ENCODE assay signal across 8 cellular contexts in the genomic region with DNA sequence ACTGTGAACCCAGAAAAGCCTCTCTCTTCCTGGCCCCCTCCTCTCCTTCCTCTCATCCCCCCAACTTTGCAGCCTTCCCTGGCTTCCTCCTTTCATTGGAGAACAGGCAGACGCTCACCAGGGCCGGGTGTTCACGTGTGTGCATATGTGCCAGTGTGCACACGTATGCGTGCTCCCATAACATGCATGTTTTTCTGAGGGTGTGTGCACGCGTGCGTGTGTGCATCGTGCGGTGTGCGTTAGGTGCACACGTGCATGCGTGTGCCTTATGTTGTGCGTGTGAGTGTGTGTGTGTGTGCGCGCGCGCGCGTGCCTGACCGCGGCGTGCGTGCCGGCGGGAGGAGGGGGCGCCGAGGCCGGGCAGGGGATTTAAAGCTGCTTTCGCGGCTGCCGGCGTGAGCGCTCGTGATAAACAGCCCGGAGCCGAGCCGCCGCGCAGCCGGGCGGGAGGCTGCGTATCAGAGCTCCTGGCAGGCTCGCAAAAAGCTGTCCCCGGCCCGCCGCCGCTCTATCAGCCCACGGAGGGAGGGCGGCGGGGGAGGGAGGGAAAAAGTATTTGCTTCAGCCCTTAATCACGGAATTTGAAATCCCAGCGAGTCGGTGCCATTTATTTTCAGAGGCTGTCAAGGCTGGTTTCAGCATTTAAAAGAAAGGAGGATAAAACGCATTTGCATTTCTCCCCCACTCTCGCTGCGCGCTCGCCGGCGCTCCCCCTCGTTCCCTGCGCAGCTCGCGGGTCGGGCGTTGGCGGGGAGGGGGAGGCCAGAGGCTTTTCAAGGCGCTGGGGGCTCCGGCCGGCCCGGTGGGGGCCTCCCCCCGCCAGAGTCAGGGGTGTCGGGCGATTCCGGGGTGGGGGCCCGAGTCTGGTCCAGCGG.
A peak's percentile ranks its signal among the peaks of the same experiment; 100 is the strongest.
DNase-seq lines count a peak whose midpoint lies in the region; ATAC-seq and TF ChIP-seq lines count a peak whose summit lies in the region.

No MANE protein-coding gene starts in this region.

- POLR2A ChIA-PET in activated CD4-positive, alpha-beta T cell treated with anti-CD3 and anti-CD28 coated beads, Interleukin-2, amount 10 ng/mL, durations not matched to agents 7 days and 5 days (lab: Charles Lee), result no interaction called here

- H3K9me3 ChIP-seq in endodermal cell (ENCODE audit: control insufficient read depth, low read length), result no peaks in the 10 kb centered on the region
- H3K9me3 ChIP-seq in thoracic aorta, result no peaks in the 10 kb centered on the region

- no peaks in the 10 kb centered on the region for H3K4me1 ChIP-seq in endodermal cell (ENCODE audit: control insufficient read depth, insufficient read depth, low read length)
- peaks cover 8 to 31% of the 10 kb centered on the region in 2 donors for H3K4me1 ChIP-seq in thoracic aorta (ENCODE audit: control insufficient read depth in 1 of 2, low read depth in 2 of 2)

- H3K36me3 ChIP-seq in endodermal cell (ENCODE audit: control insufficient read depth, insufficient read depth, low read length) (no peaks in the 10 kb centered on the region), thoracic aorta (no peaks in the 10 kb centered on the region)

- peak; percentile 43 for DNase-seq in AG10803 (ENCODE audit: low read depth)
- peak; percentile 66 for DNase-seq in HuH-7 (ENCODE audit: low spot score)
- peak; percentile 25 for DNase-seq in activated CD4-positive, alpha-beta T cell treated with anti-CD3 and anti-CD28 coated beads, Interleukin-2, amount 10 ng/mL, durations not matched to agents 7 days and 5 days
- DNase-seq in endodermal cell, result peak; percentile 74
- DNase-seq in middle frontal gyrus (ENCODE audit: extremely low spot score, low spot score), result peak; percentile 55
- no peak for DNase-seq in thoracic aorta (ENCODE audit: low spot score)

- H3K4me3 ChIP-seq in AG10803 (ENCODE audit: low read length) (peak overlapping the region; percentile 61), endodermal cell (ENCODE audit: low read length) (peak overlapping the region; percentile 77), thoracic aorta (peak overlapping the region; percentile 85)

- H3K9me3 Mint-ChIP-seq in activated CD4-positive, alpha-beta T cell treated with anti-CD3 and anti-CD28 coated beads, Interleukin-2, amount 10 ng/mL, durations not matched to agents 7 days and 5 days, result peaks cover 3% of the 10 kb centered on the region
- H3K9me3 Mint-ChIP-seq in endodermal cell, result peaks cover 4% of the 10 kb centered on the region

- TF ChIP-seq CTCF in AG10803 (conservative IDR thresholded peaks at IDR 0.05; ENCODE audit: low read length) (no peak), endodermal cell (conservative IDR thresholded peaks at IDR 0.05) (no peak), thoracic aorta (IDR thresholded peaks at IDR 0.05) (no peak)

- H3K27me3 ChIP-seq in endodermal cell (ENCODE audit: control insufficient read depth, insufficient read depth, low read length, poor library complexity, severe bottlenecking) (peaks cover 34% of the 10 kb centered on the region), thoracic aorta (replicated peaks; ENCODE audit: insufficient read depth) (no peaks in the 10 kb centered on the region)

- peak overlapping the region; percentile 71 for H3K27ac ChIP-seq in endodermal cell (ENCODE audit: low read depth, low read length)
- peak overlapping the region; percentile 61 to 73 for H3K27ac ChIP-seq in thoracic aorta

- 4 to 8% methylated on average over 40 to 78 of the region's 78 CpGs for WGBS in endodermal cell (ENCODE audit: insufficient coverage in 1 of 2, insufficient read length in 1 of 2), 2 experiments

- H3K4me1 Mint-ChIP-seq in activated CD4-positive, alpha-beta T cell treated with anti-CD3 and anti-CD28 coated beads, Interleukin-2, amount 10 ng/mL, durations not matched to agents 7 days and 5 days, result peaks cover 29% of the 10 kb centered on the region
- peaks cover 30% of the 10 kb centered on the region for H3K4me1 Mint-ChIP-seq in endodermal cell

- no peak for ATAC-seq in thoracic aorta (ENCODE audit: insufficient number of reproducible peaks, low FRiP score, low read depth)
- ATAC-seq in GM18858 (IDR thresholded peaks at IDR 0.05; ENCODE audit: unreplicated experiment), result no peak
- no peak for ATAC-seq in GM21528 (IDR thresholded peaks at IDR 0.05; ENCODE audit: low FRiP score, unreplicated experiment)

- CTCF ChIA-PET in activated CD4-positive, alpha-beta T cell treated with anti-CD3 and anti-CD28 coated beads, Interleukin-2, amount 10 ng/mL, durations not matched to agents 7 days and 5 days (lab: Charles Lee), result interaction anchor here (0.6 to 1.1 kb wide), 2 partner anchors 132 to 301 kb away, joined by 3 to 4 read pairs; no protein-coding TSS in a partner anchor

- no peak overlapping the region for H3K9ac ChIP-seq in endodermal cell (ENCODE audit: extremely low read depth, low read length, poor library complexity, severe bottlenecking)

- H3K36me3 Mint-ChIP-seq in activated CD4-positive, alpha-beta T cell treated with anti-CD3 and anti-CD28 coated beads, Interleukin-2, amount 10 ng/mL, durations not matched to agents 7 days and 5 days (ENCODE audit: low read depth), result no peaks in the 10 kb centered on the region
- no peaks in the 10 kb centered on the region for H3K36me3 Mint-ChIP-seq in endodermal cell (ENCODE audit: low read depth)

- H3K4me3 Mint-ChIP-seq in activated CD4-positive, alpha-beta T cell treated with anti-CD3 and anti-CD28 coated beads, Interleukin-2, amount 10 ng/mL, durations not matched to agents 7 days and 5 days, result peak overlapping the region; percentile 58
- peak overlapping the region; percentile 51 for H3K4me3 Mint-ChIP-seq in endodermal cell

- peaks cover 64% of the 10 kb centered on the region for H3K27me3 Mint-ChIP-seq in activated CD4-positive, alpha-beta T cell treated with anti-CD3 and anti-CD28 coated beads, Interleukin-2, amount 10 ng/mL, durations not matched to agents 7 days and 5 days
- H3K27me3 Mint-ChIP-seq in endodermal cell (ENCODE audit: insufficient read depth), result peaks cover 94% of the 10 kb centered on the region

- no peak overlapping the region for H3K27ac Mint-ChIP-seq in activated CD4-positive, alpha-beta T cell treated with anti-CD3 and anti-CD28 coated beads, Interleukin-2, amount 10 ng/mL, durations not matched to agents 7 days and 5 days
- no peak overlapping the region for H3K27ac Mint-ChIP-seq in endodermal cell
